1 cellular context compared by ENCODE assay signal in genomic region chr12:69290545-69291277, GRCh38.
TF ChIP-seq lines count a peak whose summit lies in the region.

No MANE protein-coding gene starts in this region.

TF ChIP-seq in K562, 482 proteins besides CTCF, POLR2A, EP300 and RAD21 (continued from another document and continues in another):
- TF ChIP-seq TFAP4 (CRISPR knock-in tag; IDR thresholded peaks at IDR 0.05; ENCODE audit: borderline replicate concordance) (peak; percentile 91), DEAF1 (CRISPR knock-in tag; IDR thresholded peaks at IDR 0.05) (peak; percentile 98), BRD9 (IDR thresholded peaks at IDR 0.05; ENCODE audit: low read depth, partially characterized antibody) (no peak), BMI1 (IDR thresholded peaks at IDR 0.05; ENCODE audit: low read length) (no peak), NR2F6 (CRISPR knock-in tag; IDR thresholded peaks at IDR 0.05) (no peak), TARDBP (IDR thresholded peaks at IDR 0.05) (no peak), ARID2 (IDR thresholded peaks at IDR 0.05) (peak; percentile 80; the same call in 1 of the 2 replicates), ZKSCAN1 (IDR thresholded peaks at IDR 0.05; ENCODE audit: low read depth, low read length) (no peak), JUND (IDR thresholded peaks at IDR 0.05; ENCODE audit: borderline replicate concordance, low read depth, low read length) (peak; percentile 57; the same call in 1 of the 2 replicates), JUND (tag; IDR thresholded peaks at IDR 0.05; ENCODE audit: borderline replicate concordance, low read depth, low read length) (no peak; the same call in 2 of the 3 replicates), RNF219 (CRISPR knock-in tag; IDR thresholded peaks at IDR 0.05) (no peak), MYNN (IDR thresholded peaks at IDR 0.05) (0 out of 2 replicates have a peak, but pooled peaks have one; percentile 30), MYNN (CRISPR knock-in tag; IDR thresholded peaks at IDR 0.05) (no peak), ZNF354B (CRISPR knock-in tag; IDR thresholded peaks at IDR 0.05) (no peak), ZNF197 (CRISPR knock-in tag; IDR thresholded peaks at IDR 0.05; ENCODE audit: low read depth) (no peak), MIER1 (IDR thresholded peaks at IDR 0.05; ENCODE audit: low read depth) (no peak), L3MBTL2 (IDR thresholded peaks at IDR 0.05) (no peak), BRCA1 (IDR thresholded peaks at IDR 0.05) (no peak), BRCA1 (CRISPR knock-in tag; IDR thresholded peaks at IDR 0.05) (no peak), NCOA6 (IDR thresholded peaks at IDR 0.05) (no peak), BCL6 (CRISPR knock-in tag; IDR thresholded peaks at IDR 0.05) (no peak), HMGN3 (IDR thresholded peaks at IDR 0.05; ENCODE audit: borderline replicate concordance, extremely low read depth, insufficient read length, low read depth, low read length) (no peak), EHMT2 (IDR thresholded peaks at IDR 0.05) (no peak), COPS2 (conservative IDR thresholded peaks at IDR 0.05) (no peak), CBFA2T3 (IDR thresholded peaks at IDR 0.05) (no peak), HDAC8 (tag; IDR thresholded peaks at IDR 0.05) (no peak), MAFK (IDR thresholded peaks at IDR 0.05; ENCODE audit: low read length) (0 out of 2 replicates have a peak, but pooled peaks have one; percentile 13), ZNF384 (IDR thresholded peaks at IDR 0.05; ENCODE audit: low read depth, low read length) (peak; percentile 47; the same call in 1 of the 2 replicates), SMC3 (conservative IDR thresholded peaks at IDR 0.05; ENCODE audit: insufficient read depth, low read depth, low read length) (peak; percentile 91), PHB (CRISPR knock-in tag; IDR thresholded peaks at IDR 0.05) (peak; percentile 70; the same call in 1 of the 2 replicates), HSF4 (CRISPR knock-in tag; IDR thresholded peaks at IDR 0.05; ENCODE audit: borderline replicate concordance) (no peak), ASH1L (IDR thresholded peaks at IDR 0.05; ENCODE audit: borderline replicate concordance, low read depth, partially characterized antibody) (no peak), EGR1 (conservative IDR thresholded peaks at IDR 0.05) (no peak), RB1 (IDR thresholded peaks at IDR 0.05; ENCODE audit: low read depth) (peak; percentile 72), CSDE1 (IDR thresholded peaks at IDR 0.05) (no peak), RNF2 (IDR thresholded peaks at IDR 0.05) (no peak), E2F5 (CRISPR knock-in tag; IDR thresholded peaks at IDR 0.05) (no peak), E2F3 (CRISPR knock-in tag; IDR thresholded peaks at IDR 0.05) (no peak), MYC (IDR thresholded peaks at IDR 0.05; ENCODE audit: low read depth, low read length) (peak; percentile 60), MYC (CRISPR knock-in tag; IDR thresholded peaks at IDR 0.05; ENCODE audit: borderline replicate concordance, low read depth) (no peak), KDM2B (CRISPR knock-in tag; IDR thresholded peaks at IDR 0.05) (no peak), ZNF280A (IDR thresholded peaks at IDR 0.05; ENCODE audit: low read depth, partially characterized antibody) (no peak), SIN3B (IDR thresholded peaks at IDR 0.05; ENCODE audit: low read depth) (no peak), ZZZ3 (IDR thresholded peaks at IDR 0.05) (no peak), PTBP1 (IDR thresholded peaks at IDR 0.05; ENCODE audit: low read depth, low read length) (no peak), CEBPZ (IDR thresholded peaks at IDR 0.05; ENCODE audit: borderline replicate concordance, low read depth, low read length) (no peak), ZBTB8A (IDR thresholded peaks at IDR 0.05; ENCODE audit: partially characterized antibody) (no peak), MEIS2 (IDR thresholded peaks at IDR 0.05; ENCODE audit: partially characterized antibody) (no peak), ZNF175 (CRISPR knock-in tag; IDR thresholded peaks at IDR 0.05; ENCODE audit: low read depth) (no peak), TCF7 (IDR thresholded peaks at IDR 0.05; ENCODE audit: borderline replicate concordance) (no peak), ELK1 (CRISPR knock-in tag; IDR thresholded peaks at IDR 0.05) (no peak), ELK3 (CRISPR knock-in tag; IDR thresholded peaks at IDR 0.05) (no peak), CUX1 (CRISPR knock-in tag; IDR thresholded peaks at IDR 0.05) (no peak), MBD2 (IDR thresholded peaks at IDR 0.05; ENCODE audit: borderline replicate concordance, low read depth) (no peak), CXXC5 (CRISPR knock-in tag; IDR thresholded peaks at IDR 0.05) (no peak), RFX5 (IDR thresholded peaks at IDR 0.05; ENCODE audit: low read depth, low read length) (no peak), KDM1A (IDR thresholded peaks at IDR 0.05) (no peak)
